Comparison of ENCODE assay signal across 15 cellular contexts in the genomic region with DNA sequence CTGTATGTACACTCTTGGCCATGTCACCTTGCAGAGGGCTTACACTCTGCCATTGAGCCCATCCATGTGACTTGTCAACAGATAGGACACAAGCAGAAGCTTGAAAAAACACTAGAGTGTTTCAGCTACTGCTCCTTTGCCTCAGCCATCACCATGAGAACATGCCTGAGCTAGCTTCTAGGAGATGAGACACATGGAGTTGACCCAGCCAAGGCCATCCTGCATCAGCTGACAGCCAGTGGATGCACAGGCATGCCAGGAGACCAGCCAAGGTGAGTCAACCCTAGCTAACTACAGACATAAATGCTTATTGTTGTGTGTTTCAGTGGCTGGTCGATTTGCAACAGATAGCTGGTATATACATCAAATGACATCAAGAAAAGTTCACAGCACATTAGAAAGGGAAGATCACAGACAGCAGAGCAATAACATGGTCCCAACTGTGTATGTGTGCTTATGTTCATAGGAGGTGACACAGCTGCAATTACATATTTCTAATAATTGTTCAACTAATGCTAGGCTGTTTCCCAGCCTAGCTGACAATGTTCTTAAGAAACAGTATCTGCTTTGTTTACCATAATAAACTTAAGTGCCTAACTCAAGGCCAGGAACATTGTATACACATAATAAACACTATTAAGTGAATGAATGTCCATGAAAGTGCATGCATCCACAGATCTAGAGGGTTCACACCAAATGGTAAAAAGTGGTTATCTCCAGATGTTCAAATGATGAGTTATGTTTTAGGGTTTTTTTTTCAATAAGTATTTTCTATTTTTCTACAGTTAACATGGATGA.
"Had no signal": no experiment of that assay in that cellular context is flagged by ENCODE, and none has a peak within 500 bp of the region (broad histone marks: within the 10 kb centered on the region; RNA-seq: fewer than 3 reads in every experiment).

No MANE protein-coding gene starts in this region.

- H3K4me3 ChIP-seq: mucosa of descending colon, smooth muscle cell, thyroid gland, uterus had no signal

- H3K27me3 ChIP-seq: thyroid gland, uterus had no signal

- H3K4me1 ChIP-seq: thyroid gland, uterus had no signal

- H3K36me3 ChIP-seq: neutrophil, thyroid gland, uterus had no signal

- H3K27ac ChIP-seq: neutrophil, thyroid gland, uterus had no signal

- ATAC-seq: activated CD8-positive, alpha-beta memory T cell treated with anti-CD3 and anti-CD28 coated beads, Interleukin-2, amount 10 ng/mL, durations not matched to agents 7 days and 5 days; left colon; mucosa of descending colon; naive thymus-derived CD8-positive, alpha-beta T cell; stimulated activated effector memory CD8-positive, alpha-beta T cell treated with anti-CD3 and anti-CD28 coated beads, Interleukin-12 subunit alpha, Interleukin-12 subunit beta, amount 100 ng/mL, for 72 hours had no signal

- H3K9me3 ChIP-seq: mucosa of descending colon, neutrophil, thyroid gland, uterus had no signal

- H3K4me2 ChIP-seq: smooth muscle cell had no signal

- DNase-seq: activated CD4-positive, alpha-beta T cell treated with anti-CD3 and anti-CD28 coated beads for 1 hour; activated CD4-positive, alpha-beta T cell treated with anti-CD3 and anti-CD28 coated beads, Interleukin-2, amount 50 U/mL, for 48 hours; activated CD8-positive, alpha-beta memory T cell treated with anti-CD3 and anti-CD28 coated beads, Interleukin-2, amount 10 ng/mL, durations not matched to agents 7 days and 5 days; activated effector memory CD4-positive, alpha-beta T cell treated with Interleukin-2 at 50 U/mL for 16 hours; activated T-cell treated with anti-CD3 and anti-CD28 coated beads, Interleukin-2, amount 50 U/mL, for 24 hours; anterior cingulate cortex; immature natural killer cell; left colon; mucosa of descending colon; naive thymus-derived CD8-positive, alpha-beta T cell; thyroid gland; uterus had no signal
